In genomic region chr1:200907611-200908097, GRCh38 we compare ENCODE assay signal across 10 cellular contexts. TPM values are rescaled to one million over a fixed set of nuclear protein-coding genes. Genes with fewer than 3 reads are reported as not detected.
A peak's percentile ranks its signal among the peaks of the same experiment; 100 is the strongest.
DNase-seq lines count a peak whose midpoint lies in the region; ATAC-seq and TF ChIP-seq lines count a peak whose summit lies in the region.
"Had no signal": no experiment of that assay in that cellular context is flagged by ENCODE, and none has a peak within 500 bp of the region (broad histone marks: within the 10 kb centered on the region; RNA-seq: fewer than 3 reads in every experiment).

No MANE protein-coding gene starts in this region.

- H3K27me3 ChIP-seq in CD4-positive, alpha-beta T cell (ENCODE audit: control insufficient read depth, insufficient read depth, low read length) = no peaks in the 10 kb centered on the region
- H3K27me3 ChIP-seq: tibial artery had no signal

- DNase-seq in natural killer cell treated with Interleukin-12 subunit alpha and Interleukin-12 subunit beta and Interleukin-15 and Interleukin-18, amount 100 ng/mL, for 72 hours (ENCODE audit: low spot score) = no peak
- DNase-seq in natural killer cell = no peak
- no peak for DNase-seq in activated B cell treated with CpG ODN at 0.5 μM for 24 hours
- no peak for DNase-seq in activated T-helper 2 cell treated with anti-CD3 and anti-CD28 coated beads, Interferon-gamma antibody, Interleukin-2, Interleukin-4, amounts not matched to agents 10 μg/mL and 5 μg/mL and 100 μg/mL, durations not matched to agents 14 hours and 24 hours and 36 hours (ENCODE audit: low spot score)
- DNase-seq in CD4-positive, alpha-beta T cell = no peak
- DNase-seq in activated CD8-positive, alpha-beta memory T cell treated with anti-CD3 and anti-CD28 coated beads, Interleukin-2, amount 10 ng/mL, durations not matched to agents 7 days and 5 days = no peak
- no peak for DNase-seq in OCI-M1 (lab: John Stamatoyannopoulos, UW)
- DNase-seq: tibial artery had no signal

- H3K27me3 Mint-ChIP-seq in natural killer cell treated with Interleukin-12 subunit alpha and Interleukin-12 subunit beta and Interleukin-15 and Interleukin-18, amount 100 ng/mL, for 72 hours = peaks cover 9 to 11% of the 10 kb centered on the region in 2 donors
- peaks cover 10% of the 10 kb centered on the region in 2 donors for H3K27me3 Mint-ChIP-seq in natural killer cell (ENCODE audit: low read depth in 2 of 2)
- no peaks in the 10 kb centered on the region for H3K27me3 Mint-ChIP-seq in activated B cell treated with CpG ODN at 0.5 μM for 24 hours
- H3K27me3 Mint-ChIP-seq in activated T-helper 2 cell treated with anti-CD3 and anti-CD28 coated beads, Interferon-gamma antibody, Interleukin-2, Interleukin-4, amounts not matched to agents 10 μg/mL and 5 μg/mL and 100 μg/mL, durations not matched to agents 14 hours and 24 hours and 36 hours (ENCODE audit: low read depth) = peaks cover 38% of the 10 kb centered on the region
- no peaks in the 10 kb centered on the region for H3K27me3 Mint-ChIP-seq in CD4-positive, alpha-beta T cell
- H3K27me3 Mint-ChIP-seq in activated CD8-positive, alpha-beta memory T cell treated with anti-CD3 and anti-CD28 coated beads, Interleukin-2, amount 10 ng/mL, durations not matched to agents 7 days and 5 days = peaks cover 74% of the 10 kb centered on the region

- H3K4me3 Mint-ChIP-seq in natural killer cell treated with Interleukin-12 subunit alpha and Interleukin-12 subunit beta and Interleukin-15 and Interleukin-18, amount 100 ng/mL, for 72 hours = no peak overlapping the region
- no peak overlapping the region for H3K4me3 Mint-ChIP-seq in natural killer cell
- H3K4me3 Mint-ChIP-seq in activated B cell treated with CpG ODN at 0.5 μM for 24 hours = no peak overlapping the region
- no peak overlapping the region for H3K4me3 Mint-ChIP-seq in activated T-helper 2 cell treated with anti-CD3 and anti-CD28 coated beads, Interferon-gamma antibody, Interleukin-2, Interleukin-4, amounts not matched to agents 10 μg/mL and 5 μg/mL and 100 μg/mL, durations not matched to agents 14 hours and 24 hours and 36 hours (ENCODE audit: low read depth)
- no peak overlapping the region for H3K4me3 Mint-ChIP-seq in CD4-positive, alpha-beta T cell
- H3K4me3 Mint-ChIP-seq in activated CD8-positive, alpha-beta memory T cell treated with anti-CD3 and anti-CD28 coated beads, Interleukin-2, amount 10 ng/mL, durations not matched to agents 7 days and 5 days = no peak overlapping the region

- CTCF ChIA-PET in activated B cell treated with CpG ODN at 0.5 μM for 24 hours (lab: Charles Lee) = interaction anchor here (1.2 kb wide), 1 partner anchor 72 kb away, joined by 3 read pairs; no protein-coding TSS in a partner anchor
- CTCF ChIA-PET in CD4-positive, alpha-beta T cell (lab: Charles Lee) = no interaction called here
- CTCF ChIA-PET in activated CD8-positive, alpha-beta memory T cell treated with anti-CD3 and anti-CD28 coated beads, Interleukin-2, amount 10 ng/mL, durations not matched to agents 7 days and 5 days (lab: Charles Lee) = no interaction called here

- intact Hi-C loops in natural killer cell (cut with micrococcal nuclease) (loop anchor here (5.0 kb wide), 1 partner anchor 45 kb away; no protein-coding TSS in a partner anchor), activated B cell treated with CpG ODN at 0.5 μM for 24 hours (cut with micrococcal nuclease) (no loop called here)
- intact Hi-C loops in activated T-helper 2 cell treated with anti-CD3 and anti-CD28 coated beads, Interferon-gamma antibody, Interleukin-2, Interleukin-4, amounts not matched to agents 10 μg/mL and 5 μg/mL and 100 μg/mL, durations not matched to agents 14 hours and 24 hours and 36 hours (cut with micrococcal nuclease) = loop anchor here (5.0 kb wide), 2 partner anchors 35 to 115 kb away; partner anchors contain the start of genes GPR25 and KIF21B
- intact Hi-C loops in CD4-positive, alpha-beta T cell (cut with DNase I, micrococcal nuclease) = no loop called here

- H3K36me3 Mint-ChIP-seq in natural killer cell treated with Interleukin-12 subunit alpha and Interleukin-12 subunit beta and Interleukin-15 and Interleukin-18, amount 100 ng/mL, for 72 hours = no peaks in the 10 kb centered on the region
- no peaks in the 10 kb centered on the region for H3K36me3 Mint-ChIP-seq in natural killer cell
- H3K36me3 Mint-ChIP-seq in activated B cell treated with CpG ODN at 0.5 μM for 24 hours (ENCODE audit: low read depth) = no peaks in the 10 kb centered on the region
- no peaks in the 10 kb centered on the region for H3K36me3 Mint-ChIP-seq in activated T-helper 2 cell treated with anti-CD3 and anti-CD28 coated beads, Interferon-gamma antibody, Interleukin-2, Interleukin-4, amounts not matched to agents 10 μg/mL and 5 μg/mL and 100 μg/mL, durations not matched to agents 14 hours and 24 hours and 36 hours (ENCODE audit: low read depth)
- H3K36me3 Mint-ChIP-seq in CD4-positive, alpha-beta T cell (ENCODE audit: low read depth) = no peaks in the 10 kb centered on the region
- no peaks in the 10 kb centered on the region for H3K36me3 Mint-ChIP-seq in activated CD8-positive, alpha-beta memory T cell treated with anti-CD3 and anti-CD28 coated beads, Interleukin-2, amount 10 ng/mL, durations not matched to agents 7 days and 5 days

- H3K27ac ChIP-seq in CD4-positive, alpha-beta T cell (ENCODE audit: low read depth, low read length) = no peak overlapping the region
- H3K27ac ChIP-seq: parathyroid adenoma, tibial artery had no signal

- no peaks in the 10 kb centered on the region for H3K9me3 ChIP-seq in CD4-positive, alpha-beta T cell (ENCODE audit: control insufficient read depth, low read length)
- H3K9me3 ChIP-seq: tibial artery had no signal

- peak overlapping the region; percentile 7 to 26 for H3K27ac Mint-ChIP-seq in natural killer cell treated with Interleukin-12 subunit alpha and Interleukin-12 subunit beta and Interleukin-15 and Interleukin-18, amount 100 ng/mL, for 72 hours
- peak overlapping the region in 1 of 2 donors; percentile 32 for H3K27ac Mint-ChIP-seq in natural killer cell
- no peak overlapping the region for H3K27ac Mint-ChIP-seq in activated B cell treated with CpG ODN at 0.5 μM for 24 hours
- H3K27ac Mint-ChIP-seq in activated T-helper 2 cell treated with anti-CD3 and anti-CD28 coated beads, Interferon-gamma antibody, Interleukin-2, Interleukin-4, amounts not matched to agents 10 μg/mL and 5 μg/mL and 100 μg/mL, durations not matched to agents 14 hours and 24 hours and 36 hours = no peak overlapping the region
- H3K27ac Mint-ChIP-seq in CD4-positive, alpha-beta T cell = no peak overlapping the region
- H3K27ac Mint-ChIP-seq in activated CD8-positive, alpha-beta memory T cell treated with anti-CD3 and anti-CD28 coated beads, Interleukin-2, amount 10 ng/mL, durations not matched to agents 7 days and 5 days = no peak overlapping the region

- no peak for TF ChIP-seq CTCF in natural killer cell (IDR thresholded peaks at IDR 0.05)
- TF ChIP-seq CTCF in activated B cell treated with CpG ODN at 0.5 μM for 24 hours (IDR thresholded peaks at IDR 0.05) = no peak
- no peak for TF ChIP-seq CTCF in CD4-positive, alpha-beta T cell (IDR thresholded peaks at IDR 0.05)

- H3K9me3 Mint-ChIP-seq in natural killer cell treated with Interleukin-12 subunit alpha and Interleukin-12 subunit beta and Interleukin-15 and Interleukin-18, amount 100 ng/mL, for 72 hours = no peaks in the 10 kb centered on the region
- H3K9me3 Mint-ChIP-seq in natural killer cell (no peaks in the 10 kb centered on the region), activated B cell treated with CpG ODN at 0.5 μM for 24 hours (no peaks in the 10 kb centered on the region)
- H3K9me3 Mint-ChIP-seq in activated T-helper 2 cell treated with anti-CD3 and anti-CD28 coated beads, Interferon-gamma antibody, Interleukin-2, Interleukin-4, amounts not matched to agents 10 μg/mL and 5 μg/mL and 100 μg/mL, durations not matched to agents 14 hours and 24 hours and 36 hours = no peaks in the 10 kb centered on the region
- H3K9me3 Mint-ChIP-seq in CD4-positive, alpha-beta T cell = no peaks in the 10 kb centered on the region
- no peaks in the 10 kb centered on the region for H3K9me3 Mint-ChIP-seq in activated CD8-positive, alpha-beta memory T cell treated with anti-CD3 and anti-CD28 coated beads, Interleukin-2, amount 10 ng/mL, durations not matched to agents 7 days and 5 days (ENCODE audit: low read depth)

- ATAC-seq in natural killer cell treated with Interleukin-12 subunit alpha and Interleukin-12 subunit beta and Interleukin-15 and Interleukin-18, amount 100 ng/mL, for 72 hours = peak; percentile 69 to 73
- ATAC-seq in natural killer cell (no peak), HG03135 (IDR thresholded peaks at IDR 0.05; ENCODE audit: unreplicated experiment) (peak; percentile 60), activated B cell treated with CpG ODN at 0.5 μM for 24 hours (ENCODE audit: low read depth) (peak; percentile 79)
- no peak for ATAC-seq in CD4-positive, alpha-beta T cell (ENCODE audit: poor library complexity)
- ATAC-seq in activated CD8-positive, alpha-beta memory T cell treated with anti-CD3 and anti-CD28 coated beads, Interleukin-2, amount 10 ng/mL, durations not matched to agents 7 days and 5 days = no peak

- POLR2A ChIA-PET in activated B cell treated with CpG ODN at 0.5 μM for 24 hours (lab: Charles Lee) = interaction anchor here (0.6 kb wide), 1 partner anchor 19 kb away, joined by 3 read pairs; no protein-coding TSS in a partner anchor
- POLR2A ChIA-PET in CD4-positive, alpha-beta T cell (lab: Charles Lee) = interaction anchor here (0.6 kb wide), 1 partner anchor 11 kb away, joined by 3 read pairs; no protein-coding TSS in a partner anchor

- H3K4me1 Mint-ChIP-seq in natural killer cell treated with Interleukin-12 subunit alpha and Interleukin-12 subunit beta and Interleukin-15 and Interleukin-18, amount 100 ng/mL, for 72 hours (ENCODE audit: low read depth in 2 of 2) = peaks cover 17 to 23% of the 10 kb centered on the region in 2 donors
- H3K4me1 Mint-ChIP-seq in natural killer cell = peaks cover 0 to 10% of the 10 kb centered on the region in 2 donors
- H3K4me1 Mint-ChIP-seq in activated B cell treated with CpG ODN at 0.5 μM for 24 hours = peaks cover 8% of the 10 kb centered on the region
- H3K4me1 Mint-ChIP-seq in activated T-helper 2 cell treated with anti-CD3 and anti-CD28 coated beads, Interferon-gamma antibody, Interleukin-2, Interleukin-4, amounts not matched to agents 10 μg/mL and 5 μg/mL and 100 μg/mL, durations not matched to agents 14 hours and 24 hours and 36 hours (ENCODE audit: low read depth) = peaks cover 4% of the 10 kb centered on the region
- peaks cover 10% of the 10 kb centered on the region for H3K4me1 Mint-ChIP-seq in CD4-positive, alpha-beta T cell (ENCODE audit: low read depth)
- peaks cover 11% of the 10 kb centered on the region for H3K4me1 Mint-ChIP-seq in activated CD8-positive, alpha-beta memory T cell treated with anti-CD3 and anti-CD28 coated beads, Interleukin-2, amount 10 ng/mL, durations not matched to agents 7 days and 5 days

RNA-seq across cellular contexts. Expression of gene INAVA, which starts 13.0 kb away (rescaled TPM):
- under 1 TPM; 0.25 to 0.86 TPM for total RNA-seq in natural killer cell treated with Interleukin-12 subunit alpha and Interleukin-12 subunit beta and Interleukin-15 and Interleukin-18, amount 100 ng/mL, for 72 hours
- total RNA-seq in natural killer cell (under 1 TPM in 2 of 3 donors, not detected in 1; 0.13 to 0.18 TPM), activated B cell treated with CpG ODN at 0.5 μM for 24 hours (0.44 and 0.46 TPM in 2 replicates)
- not detected in 2 replicates for total RNA-seq in activated T-helper 2 cell treated with anti-CD3 and anti-CD28 coated beads, Interferon-gamma antibody, Interleukin-2, Interleukin-4, amounts not matched to agents 10 μg/mL and 5 μg/mL and 100 μg/mL, durations not matched to agents 14 hours and 24 hours and 36 hours
- under 1 TPM in 1 of 2 experiments, not detected in 1; 0.22 TPM for total RNA-seq in CD4-positive, alpha-beta T cell
- 1 to 10 TPM in 1 of 2 experiments, under 1 TPM in 1; 0.15 to 2.6 TPM for total RNA-seq in activated CD8-positive, alpha-beta memory T cell treated with anti-CD3 and anti-CD28 coated beads, Interleukin-2, amount 10 ng/mL, durations not matched to agents 7 days and 5 days

RNA-seq across cellular contexts. Expression of gene GPR25, which starts 34.9 kb away (rescaled TPM):
- not detected for total RNA-seq in natural killer cell treated with Interleukin-12 subunit alpha and Interleukin-12 subunit beta and Interleukin-15 and Interleukin-18, amount 100 ng/mL, for 72 hours
- 1 to 10 TPM; 2.1 to 9.4 (median 2.7) TPM for total RNA-seq in natural killer cell
- total RNA-seq in activated B cell treated with CpG ODN at 0.5 μM for 24 hours = 0.86 and 1.6 TPM in 2 replicates
- not detected in 2 replicates for total RNA-seq in activated T-helper 2 cell treated with anti-CD3 and anti-CD28 coated beads, Interferon-gamma antibody, Interleukin-2, Interleukin-4, amounts not matched to agents 10 μg/mL and 5 μg/mL and 100 μg/mL, durations not matched to agents 14 hours and 24 hours and 36 hours
- total RNA-seq in CD4-positive, alpha-beta T cell = 1 to 10 TPM; 2.7 to 3.3 TPM
- under 1 TPM in 1 of 2 experiments, not detected in 1; 0.35 TPM for total RNA-seq in activated CD8-positive, alpha-beta memory T cell treated with anti-CD3 and anti-CD28 coated beads, Interleukin-2, amount 10 ng/mL, durations not matched to agents 7 days and 5 days

Comparison
In these comparisons a context has a peak if more than half of its experiments do, and no peak if none do; other contexts are left out.
1. ATAC-seq: peak in natural killer cell treated with Interleukin-12 subunit alpha and Interleukin-12 subunit beta and Interleukin-15 and Interleukin-18, amount 100 ng/mL, for 72 hours (2 of 2), HG03135 (single experiment) and activated B cell treated with CpG ODN at 0.5 μM for 24 hours (single experiment); none in natural killer cell (0 of 3), CD4-positive, alpha-beta T cell (single experiment) and activated CD8-positive, alpha-beta memory T cell treated with anti-CD3 and anti-CD28 coated beads, Interleukin-2, amount 10 ng/mL, durations not matched to agents 7 days and 5 days (single experiment).
2. H3K27ac Mint-ChIP-seq: peak in natural killer cell treated with Interleukin-12 subunit alpha and Interleukin-12 subunit beta and Interleukin-15 and Interleukin-18, amount 100 ng/mL, for 72 hours (2 of 2); none in activated B cell treated with CpG ODN at 0.5 μM for 24 hours (single experiment), activated T-helper 2 cell treated with anti-CD3 and anti-CD28 coated beads, Interferon-gamma antibody, Interleukin-2, Interleukin-4, amounts not matched to agents 10 μg/mL and 5 μg/mL and 100 μg/mL, durations not matched to agents 14 hours and 24 hours and 36 hours (single experiment), CD4-positive, alpha-beta T cell (single experiment) and activated CD8-positive, alpha-beta memory T cell treated with anti-CD3 and anti-CD28 coated beads, Interleukin-2, amount 10 ng/mL, durations not matched to agents 7 days and 5 days (single experiment).
3. intact Hi-C loops: an anchor here in natural killer cell (5.0 kb wide) and activated T-helper 2 cell treated with anti-CD3 and anti-CD28 coated beads, Interferon-gamma antibody, Interleukin-2, Interleukin-4, amounts not matched to agents 10 μg/mL and 5 μg/mL and 100 μg/mL, durations not matched to agents 14 hours and 24 hours and 36 hours (5.0 kb wide); none called in activated B cell treated with CpG ODN at 0.5 μM for 24 hours and CD4-positive, alpha-beta T cell.